ENCODE assay signal across 1 cellular context in the genomic region with DNA sequence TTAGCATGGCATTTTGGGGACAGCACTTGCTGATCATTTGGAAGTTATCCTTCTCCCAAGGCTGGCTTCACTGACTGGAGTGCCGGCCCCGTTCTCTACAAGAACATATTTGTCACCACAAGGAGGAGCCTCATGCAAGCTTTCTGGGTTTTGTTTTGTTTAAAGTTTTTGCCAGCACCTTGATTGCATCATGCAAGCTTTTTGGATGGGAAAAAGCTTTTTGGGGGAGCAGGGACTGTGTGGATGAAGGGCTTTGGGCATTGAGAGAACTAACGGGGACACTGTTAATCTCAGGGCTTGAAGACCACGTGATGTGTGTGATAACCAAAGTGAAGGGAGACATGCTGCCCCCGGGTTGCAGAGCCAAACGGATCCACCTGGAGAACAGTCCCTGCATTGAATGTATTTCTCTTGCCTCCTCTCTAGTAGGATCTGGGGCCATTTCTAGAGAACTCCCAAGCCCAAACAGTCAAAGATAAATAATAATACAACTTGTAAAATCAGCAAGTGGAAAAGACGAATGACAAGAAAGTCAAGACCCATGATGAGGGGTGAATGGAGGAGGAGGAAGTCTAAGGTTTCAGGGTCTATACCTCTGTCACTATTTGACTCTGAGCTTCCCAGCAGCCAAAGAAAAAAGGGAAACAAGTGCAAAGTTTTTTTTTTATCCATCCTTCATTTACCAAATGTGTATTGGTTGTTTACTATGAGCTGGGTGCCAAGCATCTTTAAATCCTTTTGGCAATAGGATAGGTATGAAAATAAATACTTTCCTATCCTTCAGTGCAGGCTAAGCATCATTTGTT.
TF ChIP-seq lines count a peak whose summit lies in the region.

No MANE protein-coding gene starts in this region.

TF ChIP-seq in GM12878, 131 proteins besides CTCF, POLR2A, EP300 and RAD21 (continued from another document):
- TF ChIP-seq IKZF1 (conservative IDR thresholded peaks at IDR 0.05) (0 out of 2 replicates have a peak, but pooled peaks have one; percentile 17), NBN (IDR thresholded peaks at IDR 0.05) (0 out of 2 replicates have a peak, but pooled peaks have one; percentile 22)
TF ChIP-seq in GM12878: peak in this region for 6.
